Comparison of ENCODE assay signal across 28 cellular contexts in genomic region chr16:74944466-74944865, GRCh38.
"Had no signal": no experiment of that assay in that cellular context is flagged by ENCODE, and none has a peak within 500 bp of the region (broad histone marks: within the 10 kb centered on the region; RNA-seq: fewer than 3 reads in every experiment).

No MANE protein-coding gene starts in this region.

- H3K4me3 ChIP-seq: stomach, suprapubic skin, testis, thoracic aorta, thyroid gland, tibial artery, tibial nerve, transverse colon, upper lobe of left lung, upper lobe of right lung, uterus, vagina had no signal

- H3K36me3 ChIP-seq: uterus had no signal

- ATAC-seq: stimulated activated effector memory CD8-positive, alpha-beta T cell treated with anti-CD3 and anti-CD28 coated beads, Interleukin-12 subunit alpha, Interleukin-12 subunit beta, amount 100 ng/mL, for 72 hours; stimulated activated memory B cell treated with anti-CD40 and anti-IgM and Interleukin-4, amounts not matched to agents 10 μg/mL and 1 μg/mL and 100 μg/mL, for 72 hours; stimulated activated naive B cell treated with anti-CD40 and anti-IgM and Interleukin-4, amounts not matched to agents 10 μg/mL and 1 μg/mL and 100 μg/mL, for 72 hours; stimulated activated naive CD8-positive, alpha-beta T cell treated with anti-CD3 and anti-CD28 coated beads, Interleukin-15, amount 100 ng/mL, for 72 hours; stimulated activated naive CD8-positive, alpha-beta T cell treated with anti-CD3 and anti-CD28 coated beads, Interleukin-15, Interleukin-2, amounts not matched to agents 100 U/mL and 50 U/mL, for 24 hours; upper lobe of right lung had no signal

- H3K27ac Mint-ChIP-seq: stimulated activated effector memory CD8-positive, alpha-beta T cell treated with anti-CD3 and anti-CD28 coated beads, Interleukin-12 subunit alpha, Interleukin-12 subunit beta, amount 100 ng/mL, for 72 hours; stimulated activated memory B cell treated with anti-CD40 and anti-IgM and Interleukin-4, amounts not matched to agents 10 μg/mL and 1 μg/mL and 100 μg/mL, for 72 hours; stimulated activated naive B cell treated with anti-CD40 and anti-IgM and Interleukin-4, amounts not matched to agents 10 μg/mL and 1 μg/mL and 100 μg/mL, for 72 hours; stimulated activated naive CD8-positive, alpha-beta T cell treated with anti-CD3 and anti-CD28 coated beads, Interleukin-15, amount 100 ng/mL, for 72 hours; stimulated activated naive CD8-positive, alpha-beta T cell treated with anti-CD3 and anti-CD28 coated beads, Interleukin-15, Interleukin-2, amounts not matched to agents 100 ng/mL and 50 ng/mL, for 24 hours; type B pancreatic cell had no signal

- H3K4me1 Mint-ChIP-seq: stimulated activated effector memory CD8-positive, alpha-beta T cell treated with anti-CD3 and anti-CD28 coated beads, Interleukin-12 subunit alpha, Interleukin-12 subunit beta, amount 100 ng/mL, for 72 hours; stimulated activated memory B cell treated with anti-CD40 and anti-IgM and Interleukin-4, amounts not matched to agents 10 μg/mL and 1 μg/mL and 100 μg/mL, for 72 hours; stimulated activated naive B cell treated with anti-CD40 and anti-IgM and Interleukin-4, amounts not matched to agents 10 μg/mL and 1 μg/mL and 100 μg/mL, for 72 hours; stimulated activated naive CD8-positive, alpha-beta T cell treated with anti-CD3 and anti-CD28 coated beads, Interleukin-15, amount 100 ng/mL, for 72 hours had no signal

- H3K27me3 Mint-ChIP-seq: stimulated activated memory B cell treated with anti-CD40 and anti-IgM and Interleukin-4, amounts not matched to agents 10 μg/mL and 1 μg/mL and 100 μg/mL, for 72 hours; stimulated activated naive B cell treated with anti-CD40 and anti-IgM and Interleukin-4, amounts not matched to agents 10 μg/mL and 1 μg/mL and 100 μg/mL, for 72 hours; stimulated activated naive CD8-positive, alpha-beta T cell treated with anti-CD3 and anti-CD28 coated beads, Interleukin-15, amount 100 ng/mL, for 72 hours; stimulated activated naive CD8-positive, alpha-beta T cell treated with anti-CD3 and anti-CD28 coated beads, Interleukin-15, Interleukin-2, amounts not matched to agents 100 ng/mL and 50 ng/mL, for 24 hours; type B pancreatic cell had no signal

- H3K4me3 Mint-ChIP-seq: stimulated activated effector memory CD8-positive, alpha-beta T cell treated with anti-CD3 and anti-CD28 coated beads, Interleukin-12 subunit alpha, Interleukin-12 subunit beta, amount 100 ng/mL, for 72 hours; stimulated activated memory B cell treated with anti-CD40 and anti-IgM and Interleukin-4, amounts not matched to agents 10 μg/mL and 1 μg/mL and 100 μg/mL, for 72 hours; stimulated activated naive B cell treated with anti-CD40 and anti-IgM and Interleukin-4, amounts not matched to agents 10 μg/mL and 1 μg/mL and 100 μg/mL, for 72 hours; stimulated activated naive CD8-positive, alpha-beta T cell treated with anti-CD3 and anti-CD28 coated beads, Interleukin-15, amount 100 ng/mL, for 72 hours; stimulated activated naive CD8-positive, alpha-beta T cell treated with anti-CD3 and anti-CD28 coated beads, Interleukin-15, Interleukin-2, amounts not matched to agents 100 ng/mL and 50 ng/mL, for 24 hours; type B pancreatic cell had no signal

- H3K4me1 ChIP-seq: stomach, suprapubic skin, testis, thyroid gland, tibial artery, tibial nerve, transverse colon, upper lobe of left lung, upper lobe of right lung, uterus, vagina had no signal

- H3K9me3 Mint-ChIP-seq: stimulated activated effector memory CD8-positive, alpha-beta T cell treated with anti-CD3 and anti-CD28 coated beads, Interleukin-12 subunit alpha, Interleukin-12 subunit beta, amount 100 ng/mL, for 72 hours; stimulated activated memory B cell treated with anti-CD40 and anti-IgM and Interleukin-4, amounts not matched to agents 10 μg/mL and 1 μg/mL and 100 μg/mL, for 72 hours; stimulated activated naive B cell treated with anti-CD40 and anti-IgM and Interleukin-4, amounts not matched to agents 10 μg/mL and 1 μg/mL and 100 μg/mL, for 72 hours; stimulated activated naive CD8-positive, alpha-beta T cell treated with anti-CD3 and anti-CD28 coated beads, Interleukin-15, amount 100 ng/mL, for 72 hours; stimulated activated naive CD8-positive, alpha-beta T cell treated with anti-CD3 and anti-CD28 coated beads, Interleukin-15, Interleukin-2, amounts not matched to agents 100 ng/mL and 50 ng/mL, for 24 hours; type B pancreatic cell had no signal

- DNase-seq: stimulated activated CD4-positive, alpha-beta T cell treated with anti-CD3 and anti-CD28 coated beads, Interleukin-2, amount 100 ng/mL, for 48 hours; stimulated activated CD4-positive, alpha-beta T cell treated with anti-CD3 and anti-CD28 coated beads, Interleukin-4, amount 100 ng/mL, for 1 hour; stimulated activated CD4-positive, alpha-beta T cell treated with anti-CD3 and anti-CD28 coated beads, Interleukin-4, amount 100 ng/mL, for 24 hours; stimulated activated CD4-positive, alpha-beta T cell treated with anti-CD3 and anti-CD28 coated beads, Interleukin-4, amount 100 ng/mL, for 4 hours; stimulated activated CD8-positive, alpha-beta memory T cell treated with anti-CD3 and anti-CD28 coated beads, Interleukin-4, amount 100 ng/mL, for 48 hours; stimulated activated naive B cell treated with anti-CD40 and anti-IgM and Interleukin-4, amounts not matched to agents 10 μg/mL and 1 μg/mL and 100 μg/mL, for 72 hours; stimulated activated naive CD4-positive, alpha-beta T cell; stimulated activated naive CD4-positive, alpha-beta T cell treated with Interleukin-2 at 50 U/mL for 16 hours; stimulated activated naive CD8-positive, alpha-beta T cell treated with anti-CD3 and anti-CD28 coated beads, Interleukin-15, amount 100 ng/mL, for 72 hours; stimulated activated naive CD8-positive, alpha-beta T cell treated with anti-CD3 and anti-CD28 coated beads, Interleukin-15, Interleukin-2, amounts not matched to agents 100 U/mL and 50 U/mL, for 24 hours; stomach; substantia nigra; testis; thyroid gland; transverse colon; trophoblast cell; upper lobe of left lung; upper lobe of right lung; uterus had no signal

- H3K27me3 ChIP-seq: stomach, suprapubic skin, testis, thyroid gland, tibial artery, tibial nerve, transverse colon, upper lobe of left lung, upper lobe of right lung, uterus, vagina had no signal

- H3K9me3 ChIP-seq: stomach, suprapubic skin, testis, thoracic aorta, thyroid gland, tibial artery, tibial nerve, transverse colon, upper lobe of left lung, upper lobe of right lung, uterus, vagina had no signal

- H3K27ac ChIP-seq: stomach, suprapubic skin, testis, thoracic aorta, thyroid gland, tibial artery, tibial nerve, transverse colon, upper lobe of left lung, upper lobe of right lung, uterus, vagina had no signal
